8 cellular contexts compared by ENCODE assay signal in genomic region chr2:189580267-189580661, GRCh38. TPM values are rescaled to one million over a fixed set of nuclear protein-coding genes. Genes with fewer than 3 reads are reported as not detected.
DNase-seq lines count a peak whose midpoint lies in the region; ATAC-seq lines count a peak whose summit lies in the region.

No MANE protein-coding gene starts in this region.

- WGBS in esophagus, 2 donors: 0 to 1% methylated on average over 13 of the region's 13 CpGs
- WGBS in urinary bladder: under 1% methylated on average over 13 of the region's 13 CpGs

- CTCF ChIA-PET in activated CD4-positive, alpha-beta T cell treated with anti-CD3 and anti-CD28 coated beads for 36 hours (lab: Charles Lee): interaction anchor here (0.6 to 1.1 kb wide), 5 partner anchors 10 to 116 kb away, joined by 3 to 6 read pairs (median 4); no protein-coding TSS in a partner anchor

- peaks cover 46% of the 10 kb centered on the region for H3K4me1 Mint-ChIP-seq in activated CD4-positive, alpha-beta T cell treated with anti-CD3 and anti-CD28 coated beads for 36 hours

- H3K27ac ChIP-seq in esophagus (ENCODE audit: low read depth in 2 of 2, low read length in 1 of 2) (peak overlapping the region; percentile 81 to 92), urinary bladder (ENCODE audit: low read depth) (peak overlapping the region; percentile 53)

- H3K27me3 ChIP-seq in esophagus (ENCODE audit: control insufficient read depth in 1 of 2, insufficient read depth in 2 of 2, low read length in 2 of 2): no peaks in the 10 kb centered on the region

- POLR2A ChIA-PET in activated CD4-positive, alpha-beta T cell treated with anti-CD3 and anti-CD28 coated beads for 36 hours (lab: Charles Lee): interaction anchor here (0.6 to 0.9 kb wide), 2 partner anchors 13 to 33 kb away, joined by 4 to 11 read pairs; no protein-coding TSS in a partner anchor

- ATAC-seq in GM18868 (IDR thresholded peaks at IDR 0.05; ENCODE audit: unreplicated experiment): peak; percentile 11
- peak; percentile 57 for ATAC-seq in activated CD4-positive, alpha-beta T cell treated with anti-CD3 and anti-CD28 coated beads for 36 hours
- ATAC-seq in GM21526 (IDR thresholded peaks at IDR 0.05; ENCODE audit: low FRiP score, unreplicated experiment): no peak

- H3K4me3 Mint-ChIP-seq in activated CD4-positive, alpha-beta T cell treated with anti-CD3 and anti-CD28 coated beads for 36 hours: peak overlapping the region; percentile 75

- H3K4me3 ChIP-seq in esophagus (ENCODE audit: low read depth in 1 of 2, low read length in 2 of 2): peak overlapping the region; percentile 57 to 73
- H3K4me3 ChIP-seq in urinary bladder (ENCODE audit: low read depth, low read length): peak overlapping the region; percentile 81

- no peaks in the 10 kb centered on the region for H3K36me3 Mint-ChIP-seq in activated CD4-positive, alpha-beta T cell treated with anti-CD3 and anti-CD28 coated beads for 36 hours (ENCODE audit: low read depth)

- H3K9me3 Mint-ChIP-seq in activated CD4-positive, alpha-beta T cell treated with anti-CD3 and anti-CD28 coated beads for 36 hours (ENCODE audit: low read depth): no peaks in the 10 kb centered on the region

- H3K4me1 ChIP-seq in esophagus (ENCODE audit: control insufficient read depth in 2 of 2, insufficient read depth in 2 of 2, low read length in 1 of 2) (peaks cover 2 to 7% of the 10 kb centered on the region in 2 donors), urinary bladder (ENCODE audit: insufficient read depth) (peaks cover 2% of the 10 kb centered on the region)

- no peaks in the 10 kb centered on the region for H3K9me3 ChIP-seq in esophagus (ENCODE audit: control insufficient read depth in 2 of 2, insufficient read depth in 1 of 2, low read depth in 1 of 2, low read length in 1 of 2)

- peak overlapping the region; percentile 80 for H3K27ac Mint-ChIP-seq in activated CD4-positive, alpha-beta T cell treated with anti-CD3 and anti-CD28 coated beads for 36 hours

- DNase-seq in HPDE6-E6E7 (ENCODE audit: extremely low spot score): peak; percentile 11
- DNase-seq in activated CD4-positive, alpha-beta T cell treated with anti-CD3 and anti-CD28 coated beads for 36 hours: peak; percentile 50
- DNase-seq in myocyte (ENCODE audit: low read depth): peak; percentile 55
- DNase-seq in amniotic stem cell (lab: John Stamatoyannopoulos, UW): no peak

- peaks cover 16% of the 10 kb centered on the region for H3K27me3 Mint-ChIP-seq in activated CD4-positive, alpha-beta T cell treated with anti-CD3 and anti-CD28 coated beads for 36 hours

- H3K36me3 ChIP-seq in esophagus (ENCODE audit: control insufficient read depth in 2 of 2, insufficient read depth in 2 of 2, low read length in 1 of 2) (no peaks in the 10 kb centered on the region), urinary bladder (ENCODE audit: insufficient read depth) (peaks cover 2% of the 10 kb centered on the region)

- intact Hi-C loops in activated CD4-positive, alpha-beta T cell treated with anti-CD3 and anti-CD28 coated beads for 36 hours (cut with DNase I, micrococcal nuclease): loop anchor here (1.0 to 5.0 kb wide), 4 partner anchors 61 to 202 kb away; partner anchors contain the start of genes WDR75 (in 2 of the 2), ORMDL1 (in 1 of the 2) and PMS1 (in 1 of the 2)

RNA-seq across cellular contexts. Expression of gene SLC40A1, which starts 0.3 kb away (rescaled TPM):
- total RNA-seq in activated CD4-positive, alpha-beta T cell treated with anti-CD3 and anti-CD28 coated beads for 36 hours: 1 to 10 TPM; 4.2 TPM
- polyA plus RNA-seq in esophagus (1 to 10 TPM; 5.5 to 7.0 TPM), urinary bladder (33.5 TPM)
- total RNA-seq in myocyte (35.1 and 51.9 TPM in 2 replicates), urinary bladder (151 TPM)
- polyA plus RNA-seq in myocyte (2012): 15.1 TPM
